In the genomic region with DNA sequence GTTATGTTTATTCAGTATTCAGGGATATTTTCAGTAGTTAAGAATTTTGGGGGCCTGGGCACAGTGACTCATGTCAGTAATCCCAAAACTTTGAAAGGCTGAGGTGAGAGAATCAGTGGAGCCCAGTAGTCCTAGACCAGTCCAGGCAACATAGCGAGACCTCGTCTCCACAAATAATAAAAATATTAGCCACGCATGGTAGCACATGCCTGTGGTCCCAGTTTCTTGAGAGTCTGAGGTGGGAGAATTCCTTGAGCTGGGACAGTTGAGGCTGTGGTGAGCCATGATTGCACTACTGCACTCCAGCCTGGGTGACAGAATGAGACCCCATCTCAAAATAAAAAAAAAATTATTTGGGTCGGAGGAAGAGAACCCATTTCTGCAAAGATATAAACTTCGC, we compare ENCODE assay signal across 15 cellular contexts.
"Had no signal": no experiment of that assay in that cellular context is flagged by ENCODE, and none has a peak within 500 bp of the region (broad histone marks: within the 10 kb centered on the region; RNA-seq: fewer than 3 reads in every experiment).

No MANE protein-coding gene starts in this region.

- DNase-seq: effector memory CD8-positive, alpha-beta T cell; esophagus squamous epithelium; foreskin fibroblast; kidney; mesendoderm; naive thymus-derived CD8-positive, alpha-beta T cell; psoas muscle; sigmoid colon; stimulated activated CD4-positive, alpha-beta T cell treated with anti-CD3 and anti-CD28 coated beads, Interleukin-2, amount 100 ng/mL, for 24 hours; stimulated activated naive CD4-positive, alpha-beta T cell treated with Interleukin-2 at 50 U/mL for 16 hours had no signal

- H3K27me3 Mint-ChIP-seq: dendritic cell treated with granulocyte-macrophage colony-stimulating factor and Interleukin-4, amounts not matched to agents 40 ng/mL and 50 ng/mL, for 4 days; naive thymus-derived CD8-positive, alpha-beta T cell; type B pancreatic cell had no signal

- H3K27ac ChIP-seq: esophagus squamous epithelium, gastroesophageal sphincter, neutrophil, psoas muscle, sigmoid colon, skin epidermis had no signal

- H3K36me3 ChIP-seq: esophagus squamous epithelium, gastroesophageal sphincter, neutrophil, sigmoid colon had no signal

- H3K4me1 ChIP-seq: gastroesophageal sphincter, psoas muscle had no signal

- H3K36me3 Mint-ChIP-seq: naive thymus-derived CD8-positive, alpha-beta T cell; type B pancreatic cell had no signal

- H3K9me3 ChIP-seq: esophagus squamous epithelium, gastroesophageal sphincter, neutrophil, psoas muscle, sigmoid colon had no signal

- H3K4me1 Mint-ChIP-seq: naive thymus-derived CD8-positive, alpha-beta T cell had no signal

- H3K27ac Mint-ChIP-seq: dendritic cell treated with granulocyte-macrophage colony-stimulating factor and Interleukin-4, amounts not matched to agents 40 ng/mL and 50 ng/mL, for 4 days; effector memory CD8-positive, alpha-beta T cell; naive thymus-derived CD8-positive, alpha-beta T cell; type B pancreatic cell had no signal

- ATAC-seq: effector memory CD8-positive, alpha-beta T cell; gastroesophageal sphincter; naive thymus-derived CD8-positive, alpha-beta T cell; psoas muscle had no signal

- H3K27me3 ChIP-seq: esophagus squamous epithelium, gastroesophageal sphincter, neutrophil, sigmoid colon had no signal

- H3K9me3 Mint-ChIP-seq: dendritic cell treated with granulocyte-macrophage colony-stimulating factor and Interleukin-4, amounts not matched to agents 40 ng/mL and 50 ng/mL, for 4 days; effector memory CD8-positive, alpha-beta T cell; naive thymus-derived CD8-positive, alpha-beta T cell had no signal

- H3K4me3 ChIP-seq: esophagus squamous epithelium, gastroesophageal sphincter, psoas muscle, sigmoid colon, skin epidermis had no signal

- H3K4me3 Mint-ChIP-seq: dendritic cell treated with granulocyte-macrophage colony-stimulating factor and Interleukin-4, amounts not matched to agents 40 ng/mL and 50 ng/mL, for 4 days; effector memory CD8-positive, alpha-beta T cell; naive thymus-derived CD8-positive, alpha-beta T cell; type B pancreatic cell had no signal
